Comparison of ENCODE assay signal across 14 cellular contexts in genomic region chr9:115517335-115518075, GRCh38.
"Had no signal": no experiment of that assay in that cellular context is flagged by ENCODE, and none has a peak within 500 bp of the region (broad histone marks: within the 10 kb centered on the region; RNA-seq: fewer than 3 reads in every experiment).

No MANE protein-coding gene starts in this region.

- H3K9me3 ChIP-seq: breast epithelium, thoracic aorta, vagina had no signal

- H3K4me3 ChIP-seq: breast epithelium, thoracic aorta, vagina had no signal

- H3K36me3 ChIP-seq: breast epithelium, thoracic aorta, vagina had no signal

- H3K4me1 ChIP-seq: breast epithelium, vagina had no signal

- H3K4me3 Mint-ChIP-seq: activated CD4-positive, alpha-beta T cell treated with anti-CD3 and anti-CD28 coated beads, Interleukin-2, amount 10 ng/mL, durations not matched to agents 7 days and 5 days; activated naive CD8-positive, alpha-beta T cell; activated T-cell treated with anti-CD3 and anti-CD28 coated beads, Interleukin-2, amount 50 U/mL, for 4 hours; endodermal cell; natural killer cell treated with Interleukin-12 subunit alpha and Interleukin-12 subunit beta and Interleukin-15 and Interleukin-18, amount 100 ng/mL, for 72 hours; stimulated activated naive CD8-positive, alpha-beta T cell treated with anti-CD3 and anti-CD28 coated beads, Interleukin-15, amount 100 ng/mL, for 72 hours; T-cell had no signal

- DNase-seq: activated CD4-positive, alpha-beta T cell treated with anti-CD3 and anti-CD28 coated beads, Interleukin-2, amount 10 ng/mL, durations not matched to agents 7 days and 5 days; activated effector memory CD4-positive, alpha-beta T cell treated with anti-CD3 and anti-CD28 coated beads, Interleukin-2, amount 50 U/mL, for 16 hours; activated T-cell treated with anti-CD3 and anti-CD28 coated beads, Interleukin-2, amount 50 U/mL, for 4 hours; endodermal cell; foreskin melanocyte; head of caudate nucleus; stimulated activated CD4-positive, alpha-beta T cell treated with anti-CD3 and anti-CD28 coated beads, Interleukin-4, amount 100 ng/mL, for 24 hours; stimulated activated naive CD8-positive, alpha-beta T cell treated with anti-CD3 and anti-CD28 coated beads, Interleukin-15, amount 100 ng/mL, for 72 hours; T-cell had no signal

- H3K4me1 Mint-ChIP-seq: activated CD4-positive, alpha-beta T cell treated with anti-CD3 and anti-CD28 coated beads, Interleukin-2, amount 10 ng/mL, durations not matched to agents 7 days and 5 days; stimulated activated naive CD8-positive, alpha-beta T cell treated with anti-CD3 and anti-CD28 coated beads, Interleukin-15, amount 100 ng/mL, for 72 hours; T-cell had no signal

- ATAC-seq: activated T-cell treated with anti-CD3 and anti-CD28 coated beads, Interleukin-2, amount 50 U/mL, for 4 hours; natural killer cell treated with Interleukin-12 subunit alpha and Interleukin-12 subunit beta and Interleukin-15 and Interleukin-18, amount 100 ng/mL, for 72 hours; stimulated activated naive CD8-positive, alpha-beta T cell treated with anti-CD3 and anti-CD28 coated beads, Interleukin-15, amount 100 ng/mL, for 72 hours; T-cell had no signal

- H3K9me3 Mint-ChIP-seq: activated CD4-positive, alpha-beta T cell treated with anti-CD3 and anti-CD28 coated beads, Interleukin-2, amount 10 ng/mL, durations not matched to agents 7 days and 5 days; activated T-cell treated with anti-CD3 and anti-CD28 coated beads, Interleukin-2, amount 50 U/mL, for 4 hours; endodermal cell; natural killer cell treated with Interleukin-12 subunit alpha and Interleukin-12 subunit beta and Interleukin-15 and Interleukin-18, amount 100 ng/mL, for 72 hours; stimulated activated naive CD8-positive, alpha-beta T cell treated with anti-CD3 and anti-CD28 coated beads, Interleukin-15, amount 100 ng/mL, for 72 hours; T-cell had no signal

- H3K27ac ChIP-seq: breast epithelium, thoracic aorta, vagina had no signal

- H3K27me3 ChIP-seq: breast epithelium, vagina had no signal

- H3K36me3 Mint-ChIP-seq: activated naive CD8-positive, alpha-beta T cell; natural killer cell treated with Interleukin-12 subunit alpha and Interleukin-12 subunit beta and Interleukin-15 and Interleukin-18, amount 100 ng/mL, for 72 hours; T-cell had no signal

- H3K27ac Mint-ChIP-seq: activated CD4-positive, alpha-beta T cell treated with anti-CD3 and anti-CD28 coated beads, Interleukin-2, amount 10 ng/mL, durations not matched to agents 7 days and 5 days; activated naive CD8-positive, alpha-beta T cell; endodermal cell; natural killer cell treated with Interleukin-12 subunit alpha and Interleukin-12 subunit beta and Interleukin-15 and Interleukin-18, amount 100 ng/mL, for 72 hours; stimulated activated naive CD8-positive, alpha-beta T cell treated with anti-CD3 and anti-CD28 coated beads, Interleukin-15, amount 100 ng/mL, for 72 hours; T-cell had no signal

- H3K27me3 Mint-ChIP-seq: stimulated activated naive CD8-positive, alpha-beta T cell treated with anti-CD3 and anti-CD28 coated beads, Interleukin-15, amount 100 ng/mL, for 72 hours had no signal
